1 cellular context compared by ENCODE assay signal in the genomic region with DNA sequence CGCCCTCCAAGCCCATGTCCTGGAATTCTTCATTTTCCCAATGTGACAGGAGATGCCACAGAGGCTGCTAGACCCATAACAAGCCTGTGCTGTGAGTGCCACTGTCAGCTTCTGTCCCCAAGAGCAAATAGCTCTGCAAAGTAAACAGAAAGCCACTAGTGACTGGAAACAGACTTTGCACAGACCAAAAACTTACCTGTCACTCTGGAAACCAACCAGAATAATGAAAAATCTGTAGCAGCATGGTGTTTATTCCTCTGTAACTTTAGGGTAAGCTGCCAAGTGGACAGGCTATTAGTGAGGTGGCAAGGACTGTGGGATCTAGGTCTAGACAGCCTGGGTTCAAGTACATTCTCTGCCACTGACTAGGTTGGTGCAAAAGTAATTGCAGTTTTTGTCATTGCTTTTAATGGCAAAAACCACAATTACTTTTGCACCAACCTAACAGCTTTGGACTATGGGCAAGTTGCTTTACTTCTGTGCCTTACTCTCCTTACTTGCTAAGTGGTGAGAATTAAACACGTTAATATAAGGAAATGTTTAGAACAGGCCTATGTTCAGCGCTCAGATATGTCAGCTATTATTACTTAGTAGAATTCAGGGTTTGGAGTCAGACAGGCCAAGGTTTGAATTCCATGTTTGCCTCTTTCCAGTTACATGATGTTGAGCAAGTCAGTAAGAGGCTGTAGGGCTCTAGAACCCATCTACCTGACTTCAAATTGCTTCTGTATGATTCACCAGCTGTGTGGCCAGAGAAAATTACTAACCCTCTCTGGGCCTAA.
A peak's percentile ranks its signal among the peaks of the same experiment; 100 is the strongest.
TF ChIP-seq lines count a peak whose summit lies in the region.

A gene (minus strand): TSS at position 100 of the 782 bp plus-strand sequence. CDS start 67 bp downstream, at position 33.

TF ChIP-seq in HepG2, 621 proteins besides CTCF, POLR2A, EP300 and RAD21 (continued from another document):
- TF ChIP-seq, protein P1, sequence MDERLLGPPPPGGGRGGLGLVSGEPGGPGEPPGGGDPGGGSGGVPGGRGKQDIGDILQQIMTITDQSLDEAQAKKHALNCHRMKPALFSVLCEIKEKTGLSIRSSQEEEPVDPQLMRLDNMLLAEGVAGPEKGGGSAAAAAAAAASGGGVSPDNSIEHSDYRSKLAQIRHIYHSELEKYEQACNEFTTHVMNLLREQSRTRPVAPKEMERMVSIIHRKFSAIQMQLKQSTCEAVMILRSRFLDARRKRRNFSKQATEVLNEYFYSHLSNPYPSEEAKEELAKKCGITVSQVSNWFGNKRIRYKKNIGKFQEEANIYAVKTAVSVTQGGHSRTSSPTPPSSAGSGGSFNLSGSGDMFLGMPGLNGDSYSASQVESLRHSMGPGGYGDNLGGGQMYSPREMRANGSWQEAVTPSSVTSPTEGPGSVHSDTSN (CRISPR knock-in tag; IDR thresholded peaks at IDR 0.05), result peak; percentile 42
- TF ChIP-seq ZSCAN29 (CRISPR knock-in tag; conservative IDR thresholded peaks at IDR 0.05), result 0 out of 2 replicates have a peak, but pooled peaks have one; percentile 64
- TF ChIP-seq, protein P2, sequence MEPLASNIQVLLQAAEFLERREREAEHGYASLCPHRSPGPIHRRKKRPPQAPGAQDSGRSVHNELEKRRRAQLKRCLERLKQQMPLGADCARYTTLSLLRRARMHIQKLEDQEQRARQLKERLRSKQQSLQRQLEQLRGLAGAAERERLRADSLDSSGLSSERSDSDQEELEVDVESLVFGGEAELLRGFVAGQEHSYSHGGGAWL (CRISPR knock-in tag; IDR thresholded peaks at IDR 0.05), result no peak
- peak; percentile 46; the same call in 1 of the 2 replicates for TF ChIP-seq DPF2 (CRISPR knock-in tag; IDR thresholded peaks at IDR 0.05; ENCODE audit: borderline replicate concordance, low read depth)
- TF ChIP-seq ZNF589 (CRISPR knock-in tag; conservative IDR thresholded peaks at IDR 0.05), result no peak
- no peak for TF ChIP-seq ZKSCAN5 (CRISPR knock-in tag; IDR thresholded peaks at IDR 0.05)
- TF ChIP-seq, protein P3, sequence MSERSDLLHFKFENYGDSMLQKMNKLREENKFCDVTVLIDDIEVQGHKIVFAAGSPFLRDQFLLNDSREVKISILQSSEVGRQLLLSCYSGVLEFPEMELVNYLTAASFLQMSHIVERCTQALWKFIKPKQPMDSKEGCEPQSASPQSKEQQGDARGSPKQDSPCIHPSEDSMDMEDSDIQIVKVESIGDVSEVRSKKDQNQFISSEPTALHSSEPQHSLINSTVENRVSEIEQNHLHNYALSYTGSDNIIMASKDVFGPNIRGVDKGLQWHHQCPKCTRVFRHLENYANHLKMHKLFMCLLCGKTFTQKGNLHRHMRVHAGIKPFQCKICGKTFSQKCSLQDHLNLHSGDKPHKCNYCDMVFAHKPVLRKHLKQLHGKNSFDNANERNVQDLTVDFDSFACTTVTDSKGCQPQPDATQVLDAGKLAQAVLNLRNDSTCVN (CRISPR knock-in tag; IDR thresholded peaks at IDR 0.05; ENCODE audit: borderline replicate concordance), result peak; percentile 66
- no peak for TF ChIP-seq ARID2 (CRISPR knock-in tag; IDR thresholded peaks at IDR 0.05; ENCODE audit: borderline replicate concordance)
- no peak for TF ChIP-seq SOX6 (IDR thresholded peaks at IDR 0.05)
- peak; percentile 73 for TF ChIP-seq SOX6 (CRISPR knock-in tag; IDR thresholded peaks at IDR 0.05)
- TF ChIP-seq JUNB (CRISPR knock-in tag; IDR thresholded peaks at IDR 0.05; ENCODE audit: borderline replicate concordance), result no peak
- TF ChIP-seq, protein P4, sequence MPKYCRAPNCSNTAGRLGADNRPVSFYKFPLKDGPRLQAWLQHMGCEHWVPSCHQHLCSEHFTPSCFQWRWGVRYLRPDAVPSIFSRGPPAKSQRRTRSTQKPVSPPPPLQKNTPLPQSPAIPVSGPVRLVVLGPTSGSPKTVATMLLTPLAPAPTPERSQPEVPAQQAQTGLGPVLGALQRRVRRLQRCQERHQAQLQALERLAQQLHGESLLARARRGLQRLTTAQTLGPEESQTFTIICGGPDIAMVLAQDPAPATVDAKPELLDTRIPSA (CRISPR knock-in tag; IDR thresholded peaks at IDR 0.05; ENCODE audit: borderline replicate concordance), result no peak
- TF ChIP-seq, protein P5, sequence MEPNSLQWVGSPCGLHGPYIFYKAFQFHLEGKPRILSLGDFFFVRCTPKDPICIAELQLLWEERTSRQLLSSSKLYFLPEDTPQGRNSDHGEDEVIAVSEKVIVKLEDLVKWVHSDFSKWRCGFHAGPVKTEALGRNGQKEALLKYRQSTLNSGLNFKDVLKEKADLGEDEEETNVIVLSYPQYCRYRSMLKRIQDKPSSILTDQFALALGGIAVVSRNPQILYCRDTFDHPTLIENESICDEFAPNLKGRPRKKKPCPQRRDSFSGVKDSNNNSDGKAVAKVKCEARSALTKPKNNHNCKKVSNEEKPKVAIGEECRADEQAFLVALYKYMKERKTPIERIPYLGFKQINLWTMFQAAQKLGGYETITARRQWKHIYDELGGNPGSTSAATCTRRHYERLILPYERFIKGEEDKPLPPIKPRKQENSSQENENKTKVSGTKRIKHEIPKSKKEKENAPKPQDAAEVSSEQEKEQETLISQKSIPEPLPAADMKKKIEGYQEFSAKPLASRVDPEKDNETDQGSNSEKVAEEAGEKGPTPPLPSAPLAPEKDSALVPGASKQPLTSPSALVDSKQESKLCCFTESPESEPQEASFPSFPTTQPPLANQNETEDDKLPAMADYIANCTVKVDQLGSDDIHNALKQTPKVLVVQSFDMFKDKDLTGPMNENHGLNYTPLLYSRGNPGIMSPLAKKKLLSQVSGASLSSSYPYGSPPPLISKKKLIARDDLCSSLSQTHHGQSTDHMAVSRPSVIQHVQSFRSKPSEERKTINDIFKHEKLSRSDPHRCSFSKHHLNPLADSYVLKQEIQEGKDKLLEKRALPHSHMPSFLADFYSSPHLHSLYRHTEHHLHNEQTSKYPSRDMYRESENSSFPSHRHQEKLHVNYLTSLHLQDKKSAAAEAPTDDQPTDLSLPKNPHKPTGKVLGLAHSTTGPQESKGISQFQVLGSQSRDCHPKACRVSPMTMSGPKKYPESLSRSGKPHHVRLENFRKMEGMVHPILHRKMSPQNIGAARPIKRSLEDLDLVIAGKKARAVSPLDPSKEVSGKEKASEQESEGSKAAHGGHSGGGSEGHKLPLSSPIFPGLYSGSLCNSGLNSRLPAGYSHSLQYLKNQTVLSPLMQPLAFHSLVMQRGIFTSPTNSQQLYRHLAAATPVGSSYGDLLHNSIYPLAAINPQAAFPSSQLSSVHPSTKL (CRISPR knock-in tag; IDR thresholded peaks at IDR 0.05), result peak; percentile 85
